8 cellular contexts compared by ENCODE assay signal in the genomic region with DNA sequence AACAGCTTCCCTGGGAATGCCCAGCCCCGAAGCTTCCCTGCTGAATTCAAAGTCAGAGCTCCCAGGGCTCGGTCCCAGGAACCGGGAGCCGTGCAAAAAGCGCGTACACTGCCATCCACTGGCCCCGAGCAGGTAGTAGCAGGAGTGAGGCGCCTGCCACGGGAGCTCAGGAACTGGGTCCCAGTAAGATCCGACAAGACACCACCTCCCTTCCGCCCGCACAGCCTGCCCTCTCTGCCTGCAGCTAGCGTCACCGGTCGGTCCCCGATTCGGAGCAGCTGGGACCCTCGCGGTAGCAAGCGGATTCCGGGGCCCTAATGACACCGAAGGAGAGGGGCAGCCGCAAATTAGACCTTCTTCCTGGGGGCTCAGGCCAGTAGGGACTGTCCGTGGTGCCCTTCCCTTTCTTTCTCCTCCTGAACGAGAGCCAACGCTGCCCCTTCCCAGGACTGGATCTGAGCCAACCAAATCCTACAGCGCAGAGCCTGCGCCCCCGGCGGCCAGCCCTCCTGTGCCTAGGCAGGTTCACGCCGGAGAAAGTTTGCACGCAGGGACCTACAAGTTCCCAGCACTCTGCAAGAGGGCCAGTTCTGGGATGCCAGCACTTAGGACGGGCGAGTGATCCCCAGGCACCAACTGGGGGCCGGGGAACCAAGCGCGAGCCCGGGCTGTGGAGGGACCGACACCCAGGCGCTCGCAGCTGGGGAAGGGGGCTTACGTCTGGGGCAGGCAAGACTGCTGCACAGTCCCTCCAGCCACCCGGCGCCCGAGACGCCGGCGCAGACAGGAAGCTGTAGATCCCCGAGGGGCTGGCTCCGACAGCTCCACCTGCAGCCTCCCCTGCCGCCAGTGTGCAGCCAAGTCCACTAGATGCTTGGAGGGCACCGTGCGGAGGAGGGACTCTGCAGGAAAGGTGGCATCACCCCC. TPM values are rescaled to one million over a fixed set of nuclear protein-coding genes. Genes with fewer than 3 reads are reported as not detected.
DNase-seq lines count a peak whose midpoint lies in the region; ATAC-seq lines count a peak whose summit lies in the region.

No MANE protein-coding gene starts in this region.

- POLR2A ChIA-PET in CD4-positive, alpha-beta memory T cell (lab: Charles Lee; ENCODE audit: partially characterized antibody), result interaction anchor here (0.9 to 1.9 kb wide), 6 partner anchors 9 to 305 kb away, joined by 3 to 4 read pairs (median 4); a partner anchor contains a TSS

- H3K27ac ChIP-seq in CD4-positive, alpha-beta memory T cell (ENCODE audit: low read depth, low read length), result no peak overlapping the region
- no peak overlapping the region for H3K27ac ChIP-seq in mesodermal cell (ENCODE audit: low read depth, low read length, severe bottlenecking)

- H3K4me3 ChIP-seq in CD4-positive, alpha-beta memory T cell (ENCODE audit: low read length in 2 of 2), result peak overlapping the region; percentile 54 to 81
- peak overlapping the region; percentile 49 for H3K4me3 ChIP-seq in mesodermal cell (ENCODE audit: extremely low read depth, insufficient read depth, low read length, poor library complexity, severe bottlenecking)

- peak overlapping the region; percentile 4 to 75 (median 48) for H3K27ac Mint-ChIP-seq in CD4-positive, alpha-beta memory T cell

- H3K27me3 ChIP-seq in CD4-positive, alpha-beta memory T cell (ENCODE audit: insufficient read depth, low read length), result no peaks in the 10 kb centered on the region

- intact Hi-C loops in CD4-positive, alpha-beta memory T cell (cut with micrococcal nuclease), result loop anchor here (1.0 kb wide), 3 partner anchors 10 to 169 kb away; a partner anchor contains a TSS

- DNase-seq in CD4-positive, alpha-beta memory T cell, result peak; percentile 38 to 66 (median 41)
- DNase-seq in NCI-H82 treated with DMSO at 0.1 percent for 48 hours (lab: John Stamatoyannopoulos, UW; ENCODE audit: unreplicated experiment) (peak; percentile 80), epidermal melanocyte (ENCODE audit: insufficient read length, low spot score) (peak; percentile 50)
- DNase-seq in activated CD8-positive, alpha-beta memory T cell treated with anti-CD3 and anti-CD28 coated beads, Interleukin-2, amount 50 U/mL, for 48 hours, result peak; percentile 79
- peak; percentile 15 for DNase-seq in stimulated activated CD8-positive, alpha-beta memory T cell treated with anti-CD3 and anti-CD28 coated beads, Interleukin-15, amount 100 ng/mL, for 24 hours (ENCODE audit: low read depth)

- peaks cover 0 to 3% (median 0%) of the 10 kb centered on the region in 8 donors for H3K9me3 Mint-ChIP-seq in CD4-positive, alpha-beta memory T cell

- ATAC-seq in GM19372 (IDR thresholded peaks at IDR 0.05; ENCODE audit: low read depth, unreplicated experiment), result peak; percentile 70
- peak; percentile 75 for ATAC-seq in HG03457 (IDR thresholded peaks at IDR 0.05; ENCODE audit: unreplicated experiment)

- H3K4me3 Mint-ChIP-seq in CD4-positive, alpha-beta memory T cell, result peak overlapping the region; percentile 87 to 93 (median 89)

- H3K36me3 Mint-ChIP-seq in CD4-positive, alpha-beta memory T cell, result no peaks in the 10 kb centered on the region

- CTCF ChIA-PET in CD4-positive, alpha-beta memory T cell (lab: Charles Lee; ENCODE audit: partially characterized antibody), result interaction anchor here (0.7 to 5.8 kb wide), 26 partner anchors 8 to 167 kb away, joined by 3 to 53 read pairs (median 4); no protein-coding TSS in a partner anchor

- H3K9me3 ChIP-seq in CD4-positive, alpha-beta memory T cell (ENCODE audit: control insufficient read depth in 1 of 2, low read length in 2 of 2), result no peaks in the 10 kb centered on the region
- H3K9me3 ChIP-seq in mesodermal cell (ENCODE audit: control insufficient read depth, low read length), result no peaks in the 10 kb centered on the region

- no peaks in the 10 kb centered on the region for H3K27me3 Mint-ChIP-seq in CD4-positive, alpha-beta memory T cell

- H3K4me1 ChIP-seq in CD4-positive, alpha-beta memory T cell (ENCODE audit: insufficient read depth, low read length), result peaks cover 25% of the 10 kb centered on the region
- H3K4me1 ChIP-seq in mesodermal cell (ENCODE audit: control insufficient read depth, insufficient read depth, low read length, poor library complexity, severe bottlenecking), result peaks cover 8% of the 10 kb centered on the region

- H3K4me1 Mint-ChIP-seq in CD4-positive, alpha-beta memory T cell, result peaks cover 14 to 47% (median 20%) of the 10 kb centered on the region in 4 donors

- H3K36me3 ChIP-seq in CD4-positive, alpha-beta memory T cell (ENCODE audit: insufficient read depth, low read length), result no peaks in the 10 kb centered on the region
- no peaks in the 10 kb centered on the region for H3K36me3 ChIP-seq in mesodermal cell (ENCODE audit: control insufficient read depth, insufficient read depth, low read length)

- WGBS in mesodermal cell (ENCODE audit: insufficient coverage in 2 of 2), 2 experiments, result 0 to 1% methylated on average over 49 of the region's 54 CpGs

RNA-seq across cellular contexts. Expression of a gene that starts 0.9 kb away (rescaled TPM):
- total RNA-seq in CD4-positive, alpha-beta memory T cell, result 1 to 10 TPM in 1 of 2 experiments, under 1 TPM in 1; 0.36 to 1.1 TPM
- polyA plus RNA-seq in CD4-positive, alpha-beta memory T cell, result under 1 TPM in 1 of 2 donors, not detected in 1; 0.30 TPM
- polyA plus RNA-seq in mesodermal cell (2013, experiment 1 of 2), result 1.1 TPM
- polyA plus RNA-seq in mesodermal cell (2013, experiment 2 of 2), result 0.56 TPM

Comparison
In these comparisons a context has a peak if more than half of its experiments do, and no peak if none do; other contexts are left out.
1. DNase-seq: peak in every context shown above with its lines; median percentile 80 in NCI-H82 treated with DMSO at 0.1 percent for 48 hours; 79 in activated CD8-positive, alpha-beta memory T cell treated with anti-CD3 and anti-CD28 coated beads, Interleukin-2, amount 50 U/mL, for 48 hours; 50 in epidermal melanocyte; 41 in CD4-positive, alpha-beta memory T cell; 15 in stimulated activated CD8-positive, alpha-beta memory T cell treated with anti-CD3 and anti-CD28 coated beads, Interleukin-15, amount 100 ng/mL, for 24 hours.